In the genomic region with DNA sequence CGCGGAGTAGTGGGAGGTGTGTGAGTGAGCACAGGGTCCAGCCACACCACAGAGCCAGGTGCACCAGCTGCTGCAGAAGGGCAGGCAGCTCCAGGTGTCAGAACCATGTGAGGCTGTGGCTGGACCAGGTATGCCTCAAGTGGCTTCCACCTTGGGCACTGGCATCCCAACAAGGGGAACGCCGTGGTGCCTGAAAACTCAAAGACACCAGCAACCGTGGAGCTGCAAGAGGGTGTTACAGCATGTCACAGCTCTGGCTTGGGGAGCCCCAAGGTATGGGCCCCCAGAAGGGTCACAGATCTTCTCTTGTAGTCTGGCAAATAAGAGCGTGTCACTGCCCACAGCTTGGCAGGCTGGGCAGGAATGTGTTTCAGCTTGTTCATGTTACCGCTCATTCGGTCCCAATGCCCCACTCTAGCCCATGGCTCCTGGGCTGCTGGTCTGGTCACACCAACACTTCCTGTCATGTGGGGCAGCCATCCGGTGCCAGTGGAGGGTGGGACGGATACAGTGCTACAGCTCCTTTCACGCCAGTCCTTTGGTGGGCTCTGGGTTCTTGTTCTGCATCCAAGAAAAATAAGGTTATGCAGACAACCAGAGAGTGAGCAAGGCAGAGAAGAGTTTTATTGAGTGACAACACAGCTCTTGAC, we compare ENCODE assay signal across 1 cellular context.
A peak's percentile ranks its signal among the peaks of the same experiment; 100 is the strongest.
TF ChIP-seq lines count a peak whose summit lies in the region.

No MANE protein-coding gene starts in this region.

TF ChIP-seq in K562, 482 proteins besides CTCF, POLR2A, EP300 and RAD21:
- TF ChIP-seq JUND (IDR thresholded peaks at IDR 0.05; ENCODE audit: borderline replicate concordance, low read depth, low read length), result no peak
- no peak for TF ChIP-seq JUND (tag; IDR thresholded peaks at IDR 0.05; ENCODE audit: borderline replicate concordance, low read depth, low read length)
- TF ChIP-seq, protein P1, sequence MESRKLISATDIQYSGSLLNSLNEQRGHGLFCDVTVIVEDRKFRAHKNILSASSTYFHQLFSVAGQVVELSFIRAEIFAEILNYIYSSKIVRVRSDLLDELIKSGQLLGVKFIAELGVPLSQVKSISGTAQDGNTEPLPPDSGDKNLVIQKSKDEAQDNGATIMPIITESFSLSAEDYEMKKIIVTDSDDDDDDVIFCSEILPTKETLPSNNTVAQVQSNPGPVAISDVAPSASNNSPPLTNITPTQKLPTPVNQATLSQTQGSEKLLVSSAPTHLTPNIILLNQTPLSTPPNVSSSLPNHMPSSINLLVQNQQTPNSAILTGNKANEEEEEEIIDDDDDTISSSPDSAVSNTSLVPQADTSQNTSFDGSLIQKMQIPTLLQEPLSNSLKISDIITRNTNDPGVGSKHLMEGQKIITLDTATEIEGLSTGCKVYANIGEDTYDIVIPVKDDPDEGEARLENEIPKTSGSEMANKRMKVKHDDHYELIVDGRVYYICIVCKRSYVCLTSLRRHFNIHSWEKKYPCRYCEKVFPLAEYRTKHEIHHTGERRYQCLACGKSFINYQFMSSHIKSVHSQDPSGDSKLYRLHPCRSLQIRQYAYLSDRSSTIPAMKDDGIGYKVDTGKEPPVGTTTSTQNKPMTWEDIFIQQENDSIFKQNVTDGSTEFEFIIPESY (CRISPR knock-in tag; IDR thresholded peaks at IDR 0.05), result no peak
- TF ChIP-seq RBBP5 (IDR thresholded peaks at IDR 0.05; ENCODE audit: borderline replicate concordance, insufficient read depth, low read length, poor library complexity, severe bottlenecking), result peak; percentile 2
TF ChIP-seq in K562: peak in this region for 1.
